ENCODE assay signal across 18 cellular contexts in the genomic region with DNA sequence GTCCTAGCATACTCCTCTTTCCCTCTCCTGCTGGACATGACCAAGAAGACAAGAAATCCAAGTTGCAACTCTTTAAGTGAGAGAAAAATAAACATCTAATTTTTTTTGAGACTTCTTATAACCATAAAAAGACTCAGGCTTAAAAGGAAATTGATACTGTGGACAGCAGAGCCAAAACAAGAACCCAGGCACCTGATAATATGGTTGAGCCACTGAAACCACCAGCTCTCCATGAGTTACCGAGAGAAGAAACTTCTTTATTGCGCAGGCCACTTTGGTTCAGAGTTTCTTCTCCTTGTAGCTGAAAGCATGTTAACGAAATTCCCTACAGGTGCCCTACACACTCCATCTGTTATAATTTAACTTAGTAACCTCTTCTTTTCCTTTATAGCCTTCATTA. TPM values are rescaled to one million over a fixed set of nuclear protein-coding genes. Genes with fewer than 3 reads are reported as not detected.
DNase-seq lines count a peak whose midpoint lies in the region; ATAC-seq and TF ChIP-seq lines count a peak whose summit lies in the region.
"Had no signal": no experiment of that assay in that cellular context is flagged by ENCODE, and none has a peak within 500 bp of the region (broad histone marks: within the 10 kb centered on the region; RNA-seq: fewer than 3 reads in every experiment).

No MANE protein-coding gene starts in this region.

- H3K27ac Mint-ChIP-seq in naive thymus-derived CD4-positive, alpha-beta T cell: no peak overlapping the region
- H3K27ac Mint-ChIP-seq: activated naive CD8-positive, alpha-beta T cell treated with anti-CD3 and anti-CD28 coated beads, Interleukin-2, amount 10 ng/mL, durations not matched to agents 7 days and 5 days; natural killer cell; stimulated activated naive CD8-positive, alpha-beta T cell treated with anti-CD3 and anti-CD28 coated beads, Interleukin-15, Interleukin-2, amounts not matched to agents 100 ng/mL and 50 ng/mL, for 24 hours had no signal

- H2AFZ ChIP-seq in mammary epithelial cell (ENCODE audit: low read depth, low read length): no peak overlapping the region

- dilution Hi-C loops in mammary epithelial cell (cut with HindIII; ENCODE audit: low sequenced_read_pairs): no loop called here

- H3K27me3 Mint-ChIP-seq in naive thymus-derived CD4-positive, alpha-beta T cell: peaks cover 20 to 35% (median 24%) of the 10 kb centered on the region in 5 donors

- peak; percentile 42 for ATAC-seq in GM18517 (IDR thresholded peaks at IDR 0.05; ENCODE audit: unreplicated experiment)
- ATAC-seq in GM21390 (IDR thresholded peaks at IDR 0.05; ENCODE audit: unreplicated experiment): peak; percentile 64
- peak; percentile 58 for ATAC-seq in HG02885 (IDR thresholded peaks at IDR 0.05; ENCODE audit: poor library complexity, unreplicated experiment)
- peak; percentile 45 for ATAC-seq in HG03521 (IDR thresholded peaks at IDR 0.05; ENCODE audit: unreplicated experiment)
- ATAC-seq in naive thymus-derived CD4-positive, alpha-beta T cell: no peak
- no peak for ATAC-seq in right lobe of liver
- ATAC-seq: left cardiac atrium had no signal

- H3K79me2 ChIP-seq in mammary epithelial cell (ENCODE audit: insufficient read depth, low read length): no peaks in the 10 kb centered on the region

- TF ChIP-seq POLR2A in right lobe of liver (IDR thresholded peaks at IDR 0.05): no peak

- DNase-seq in naive thymus-derived CD4-positive, alpha-beta T cell: no peak
- DNase-seq in mammary epithelial cell: no peak
- no peak for DNase-seq in right lobe of liver
- no peak for DNase-seq in central memory CD4-positive, alpha-beta T cell
- DNase-seq: activated naive CD8-positive, alpha-beta T cell treated with anti-CD3 and anti-CD28 coated beads, Interleukin-2, amount 10 ng/mL, durations not matched to agents 7 days and 5 days; left cardiac atrium; natural killer cell; NCI-H1105; NCI-H526 had no signal

- no peak overlapping the region for H3K9ac ChIP-seq in mammary epithelial cell (ENCODE audit: insufficient read depth, low read length)

- intact Hi-C loops in naive thymus-derived CD4-positive, alpha-beta T cell (cut with micrococcal nuclease): no loop called here
- intact Hi-C loops in mammary epithelial cell (cut with micrococcal nuclease): no loop called here
- intact Hi-C loops in right lobe of liver (cut with DNase I): no loop called here

- no peak overlapping the region for H3K27ac ChIP-seq in naive thymus-derived CD4-positive, alpha-beta T cell (ENCODE audit: low read depth, low read length)
- H3K27ac ChIP-seq in mammary epithelial cell (ENCODE audit: insufficient read depth, low read depth, low read length) (no peak overlapping the region), right lobe of liver (no peak overlapping the region)
- H3K27ac ChIP-seq: right atrium auricular region had no signal

- H3K27me3 ChIP-seq in naive thymus-derived CD4-positive, alpha-beta T cell (ENCODE audit: control insufficient read depth in 2 of 2, insufficient read depth in 2 of 2, low read length in 2 of 2): no peaks in the 10 kb centered on the region
- H3K27me3 ChIP-seq in mammary epithelial cell (ENCODE audit: insufficient read depth, low read length) (no peaks in the 10 kb centered on the region), right lobe of liver (no peaks in the 10 kb centered on the region)
- H3K27me3 ChIP-seq: right atrium auricular region had no signal

- CTCF ChIA-PET in naive thymus-derived CD4-positive, alpha-beta T cell (lab: Charles Lee): no interaction called here
- CTCF ChIA-PET in mammary epithelial cell (lab: Charles Lee; ENCODE audit: low non-redundant PET): no interaction called here

- in situ Hi-C loops in mammary epithelial cell (cut with MboI; ENCODE audit: low sequenced_read_pairs in 2 of 2): no loop called here

- BruUV-seq in mammary epithelial cell (replicated peaks; lab: Mats Ljungman, UMichigan): no TSS peak

- no peaks in the 10 kb centered on the region for H3K9me3 Mint-ChIP-seq in naive thymus-derived CD4-positive, alpha-beta T cell
- H3K9me3 Mint-ChIP-seq: activated naive CD8-positive, alpha-beta T cell treated with anti-CD3 and anti-CD28 coated beads, Interleukin-2, amount 10 ng/mL, durations not matched to agents 7 days and 5 days; central memory CD8-positive, alpha-beta T cell; natural killer cell; stimulated activated naive CD8-positive, alpha-beta T cell treated with anti-CD3 and anti-CD28 coated beads, Interleukin-15, Interleukin-2, amounts not matched to agents 100 ng/mL and 50 ng/mL, for 24 hours had no signal

- TF ChIP-seq CTCF in mammary epithelial cell (conservative IDR thresholded peaks at IDR 0.05 in 1 of 2, IDR thresholded peaks at IDR 0.05 in 1 of 2; ENCODE audit: extremely low read depth in 1 of 2, insufficient read depth in 1 of 2, low read depth in 1 of 2, low read length in 2 of 2) (no peak), right lobe of liver (IDR thresholded peaks at IDR 0.05) (no peak)

- no peak overlapping the region for H3K4me3 Mint-ChIP-seq in naive thymus-derived CD4-positive, alpha-beta T cell
- H3K4me3 Mint-ChIP-seq: activated naive CD8-positive, alpha-beta T cell treated with anti-CD3 and anti-CD28 coated beads, Interleukin-2, amount 10 ng/mL, durations not matched to agents 7 days and 5 days; central memory CD8-positive, alpha-beta T cell; natural killer cell; stimulated activated naive CD8-positive, alpha-beta T cell treated with anti-CD3 and anti-CD28 coated beads, Interleukin-15, Interleukin-2, amounts not matched to agents 100 ng/mL and 50 ng/mL, for 24 hours had no signal

- POLR2A ChIA-PET in naive thymus-derived CD4-positive, alpha-beta T cell (lab: Charles Lee): interaction anchor here (1.0 kb wide), 1 partner anchor 107 kb away, joined by 3 read pairs; no protein-coding TSS in a partner anchor

- WGBS in mammary epithelial cell (ENCODE audit: low coverage, missing lambda C conversion rate): 89% methylated on average over 3 of the region's 3 CpGs
- 98% methylated on average over 3 of the region's 3 CpGs for WGBS in right lobe of liver (ENCODE audit: insufficient coverage, low coverage, low lambda C conversion rate, missing lambda C conversion rate)

- H4K20me1 ChIP-seq in mammary epithelial cell (ENCODE audit: insufficient read depth, low read length): no peaks in the 10 kb centered on the region

- no peak overlapping the region for H3K4me3 ChIP-seq in naive thymus-derived CD4-positive, alpha-beta T cell (ENCODE audit: low read length)
- no peak overlapping the region for H3K4me3 ChIP-seq in mammary epithelial cell (replicated peaks in 1 of 3; ENCODE audit: insufficient read depth in 1 of 3, low read depth in 2 of 3, low read length in 3 of 3)
- H3K4me3 ChIP-seq in right lobe of liver: no peak overlapping the region
- H3K4me3 ChIP-seq: right atrium auricular region had no signal

- no peaks in the 10 kb centered on the region for H3K4me1 ChIP-seq in naive thymus-derived CD4-positive, alpha-beta T cell (ENCODE audit: control insufficient read depth in 2 of 2, insufficient read depth in 2 of 2, low read length in 2 of 2)
- H3K4me1 ChIP-seq in mammary epithelial cell (ENCODE audit: insufficient read depth, low read length) (no peaks in the 10 kb centered on the region), right lobe of liver (no peaks in the 10 kb centered on the region)
- H3K4me1 ChIP-seq: right atrium auricular region had no signal

- H3K9me3 ChIP-seq in naive thymus-derived CD4-positive, alpha-beta T cell (ENCODE audit: control insufficient read depth in 2 of 3, low read length in 3 of 3): no peaks in the 10 kb centered on the region
- no peaks in the 10 kb centered on the region for H3K9me3 ChIP-seq in mammary epithelial cell (replicated peaks; ENCODE audit: insufficient read depth, low read length)
- no peaks in the 10 kb centered on the region for H3K9me3 ChIP-seq in right lobe of liver
- H3K9me3 ChIP-seq: right atrium auricular region had no signal

- no peaks in the 10 kb centered on the region for H3K4me1 Mint-ChIP-seq in naive thymus-derived CD4-positive, alpha-beta T cell
- H3K4me1 Mint-ChIP-seq: activated naive CD8-positive, alpha-beta T cell treated with anti-CD3 and anti-CD28 coated beads, Interleukin-2, amount 10 ng/mL, durations not matched to agents 7 days and 5 days; central memory CD8-positive, alpha-beta T cell; natural killer cell had no signal

- H3K36me3 ChIP-seq in naive thymus-derived CD4-positive, alpha-beta T cell (ENCODE audit: control insufficient read depth in 2 of 3, insufficient read depth in 3 of 3, low read length in 3 of 3): no peaks in the 10 kb centered on the region
- H3K36me3 ChIP-seq in mammary epithelial cell (ENCODE audit: insufficient read depth, low read length) (no peaks in the 10 kb centered on the region), right lobe of liver (no peaks in the 10 kb centered on the region)
- H3K36me3 ChIP-seq: right atrium auricular region had no signal

- H3K4me2 ChIP-seq in mammary epithelial cell (ENCODE audit: insufficient read depth, low read depth, low read length): no peak overlapping the region

- H3K36me3 Mint-ChIP-seq in naive thymus-derived CD4-positive, alpha-beta T cell: no peaks in the 10 kb centered on the region
- H3K36me3 Mint-ChIP-seq: activated naive CD8-positive, alpha-beta T cell treated with anti-CD3 and anti-CD28 coated beads, Interleukin-2, amount 10 ng/mL, durations not matched to agents 7 days and 5 days; natural killer cell had no signal

RNA-seq across cellular contexts. Expression of a gene that starts 11.3 kb away (rescaled TPM):
- total RNA-seq in naive thymus-derived CD4-positive, alpha-beta T cell: 100 to 1,000 TPM; 117 to 215 (median 153) TPM
- 10 to 100 TPM; 18.4 to 53.4 TPM for polyA plus RNA-seq in naive thymus-derived CD4-positive, alpha-beta T cell
- total RNA-seq in mammary epithelial cell (100 to 1,000 TPM in 1 of 2 donors, 10 to 100 TPM in 1; 88.2 to 142 TPM), right lobe of liver (10 to 100 TPM; 49.7 to 97.4 (median 69.1) TPM)
- 36.0 TPM for polyA plus RNA-seq in mammary epithelial cell
- 18.2 TPM for polyA minus RNA-seq in mammary epithelial cell

RNA-seq across cellular contexts. Expression of a gene that starts 39.4 kb away (rescaled TPM):
- total RNA-seq in naive thymus-derived CD4-positive, alpha-beta T cell: not detected
- polyA plus RNA-seq in naive thymus-derived CD4-positive, alpha-beta T cell: not detected
- total RNA-seq in mammary epithelial cell (not detected), right lobe of liver (under 1 TPM in 2 of 6 experiments, not detected in 4; 0.19 to 0.23 TPM)
- polyA plus RNA-seq in mammary epithelial cell: 0.01 TPM
- not detected for polyA minus RNA-seq in mammary epithelial cell
- total RNA-seq: activated naive CD8-positive, alpha-beta T cell treated with anti-CD3 and anti-CD28 coated beads, Interleukin-2, amount 10 ng/mL, durations not matched to agents 7 days and 5 days; H1; HT1080; natural killer cell had no signal

Comparison
In these comparisons a context has a peak if more than half of its experiments do, and no peak if none do; other contexts are left out.
1. ATAC-seq: peak in GM18517 (single experiment), GM21390 (single experiment), HG02885 (single experiment) and HG03521 (single experiment); none in naive thymus-derived CD4-positive, alpha-beta T cell (single experiment) and right lobe of liver (0 of 4).